18 cellular contexts compared by ENCODE assay signal in genomic region chr3:171704814-171705213, GRCh38.
"Had no signal": no experiment of that assay in that cellular context is flagged by ENCODE, and none has a peak within 500 bp of the region (broad histone marks: within the 10 kb centered on the region; RNA-seq: fewer than 3 reads in every experiment).

No MANE protein-coding gene starts in this region.

- H3K27ac ChIP-seq: adrenal gland had no signal

- H3K36me3 Mint-ChIP-seq: activated CD8-positive, alpha-beta memory T cell treated with anti-CD3 and anti-CD28 coated beads, Interleukin-2, amount 10 ng/mL, durations not matched to agents 7 days and 5 days; activated naive CD8-positive, alpha-beta T cell had no signal

- H3K27me3 Mint-ChIP-seq: T-helper 17 cell had no signal

- H3K36me3 ChIP-seq: adrenal gland had no signal

- H3K27me3 ChIP-seq: adrenal gland had no signal

- H3K27ac Mint-ChIP-seq: activated B cell treated with CpG ODN at 0.5 μM for 24 hours; activated CD4-positive, alpha-beta T cell treated with anti-CD3 and anti-CD28 coated beads, Interleukin-2, amount 10 ng/mL, durations not matched to agents 24 days and 14 days; activated CD8-positive, alpha-beta memory T cell treated with anti-CD3 and anti-CD28 coated beads, Interleukin-2, amount 10 ng/mL, durations not matched to agents 7 days and 5 days; activated naive CD8-positive, alpha-beta T cell; activated T-cell treated with anti-CD3 and anti-CD28 coated beads, Interleukin-2, amount 50 U/mL, for 24 hours; activated T-helper 1 cell treated with anti-CD3 and anti-CD28 coated beads, Interleukin-12 subunit alpha, Interleukin-12 subunit beta, Interleukin-2, Interleukin-4 antibody, amounts not matched to agents 30 ng/mL and 10 ng/mL and 1 ng/mL, durations not matched to agents 14 hours and 24 hours and 36 hours; T-helper 17 cell had no signal

- H3K4me3 ChIP-seq: adrenal gland had no signal

- H3K4me1 Mint-ChIP-seq: activated B cell treated with CpG ODN at 0.5 μM for 24 hours; activated CD4-positive, alpha-beta T cell treated with anti-CD3 and anti-CD28 coated beads, Interleukin-2, amount 10 ng/mL, durations not matched to agents 24 days and 14 days; activated CD8-positive, alpha-beta memory T cell treated with anti-CD3 and anti-CD28 coated beads, Interleukin-2, amount 10 ng/mL, durations not matched to agents 7 days and 5 days; T-helper 17 cell had no signal

- H3K9me3 Mint-ChIP-seq: activated CD4-positive, alpha-beta T cell treated with anti-CD3 and anti-CD28 coated beads, Interleukin-2, amount 10 ng/mL, durations not matched to agents 24 days and 14 days had no signal

- DNase-seq: activated B cell treated with CpG ODN at 0.5 μM for 24 hours; activated CD4-positive, alpha-beta T cell treated with anti-CD3 and anti-CD28 coated beads for 1 hour; activated CD4-positive, alpha-beta T cell treated with anti-CD3 and anti-CD28 coated beads, Interleukin-2, amount 10 ng/mL, durations not matched to agents 24 days and 14 days; activated CD4-positive, alpha-beta T cell treated with anti-CD3 and anti-CD28 coated beads, Interleukin-2, amount 50 U/mL, for 48 hours; activated CD8-positive, alpha-beta memory T cell treated with anti-CD3 and anti-CD28 coated beads, Interleukin-2, amount 10 ng/mL, durations not matched to agents 7 days and 5 days; activated effector memory CD4-positive, alpha-beta T cell treated with Interleukin-2 at 50 U/mL for 16 hours; activated naive CD4-positive, alpha-beta T cell; activated T-cell treated with anti-CD3 and anti-CD28 coated beads, Interleukin-2, amount 50 U/mL, for 24 hours; adrenal gland; anterior cingulate cortex; NCI-H1105 treated with DMSO at 0.1 percent for 48 hours; NCI-H1930; NCI-H2171; NCI-H2227 treated with DMSO at 0.1 percent for 48 hours; T-helper 17 cell; T-helper 9 cell had no signal

- H3K4me1 ChIP-seq: adrenal gland had no signal

- ATAC-seq: activated CD8-positive, alpha-beta memory T cell treated with anti-CD3 and anti-CD28 coated beads, Interleukin-2, amount 10 ng/mL, durations not matched to agents 7 days and 5 days; T-helper 17 cell had no signal

- H3K4me3 Mint-ChIP-seq: activated B cell treated with CpG ODN at 0.5 μM for 24 hours; activated CD4-positive, alpha-beta T cell treated with anti-CD3 and anti-CD28 coated beads, Interleukin-2, amount 10 ng/mL, durations not matched to agents 24 days and 14 days; activated CD8-positive, alpha-beta memory T cell treated with anti-CD3 and anti-CD28 coated beads, Interleukin-2, amount 10 ng/mL, durations not matched to agents 7 days and 5 days; activated naive CD8-positive, alpha-beta T cell; activated T-cell treated with anti-CD3 and anti-CD28 coated beads, Interleukin-2, amount 50 U/mL, for 24 hours; activated T-helper 1 cell treated with anti-CD3 and anti-CD28 coated beads, Interleukin-12 subunit alpha, Interleukin-12 subunit beta, Interleukin-2, Interleukin-4 antibody, amounts not matched to agents 30 ng/mL and 10 ng/mL and 1 ng/mL, durations not matched to agents 14 hours and 24 hours and 36 hours; T-helper 17 cell had no signal
